9 cellular contexts compared by ENCODE assay signal in the genomic region with DNA sequence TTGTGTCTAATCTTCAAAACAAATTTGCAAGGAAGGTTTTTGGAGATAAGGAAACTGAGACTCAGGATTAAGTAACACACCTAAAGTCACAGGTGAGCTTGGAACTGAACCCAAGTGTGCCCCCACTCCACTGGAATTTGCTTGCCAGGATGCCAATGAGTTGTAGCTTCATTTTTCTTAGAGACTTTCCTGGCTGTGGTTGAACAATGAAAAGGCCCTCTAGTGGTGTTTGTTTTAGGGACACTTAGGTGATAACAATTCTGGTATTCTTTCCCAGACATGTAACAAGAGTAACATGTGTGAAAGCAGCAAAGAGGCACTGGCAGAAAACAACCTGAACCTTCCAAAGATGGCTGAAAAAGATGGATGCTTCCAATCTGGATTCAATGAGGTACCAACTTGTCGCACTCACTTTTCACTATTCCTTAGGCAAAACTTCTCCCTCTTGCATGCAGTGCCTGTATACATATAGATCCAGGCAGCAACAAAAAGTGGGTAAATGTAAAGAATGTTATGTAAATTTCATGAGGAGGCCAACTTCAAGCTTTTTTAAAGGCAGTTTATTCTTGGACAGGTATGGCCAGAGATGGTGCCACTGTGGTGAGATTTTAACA. TPM values are rescaled to one million over a fixed set of nuclear protein-coding genes. Genes with fewer than 3 reads are reported as not detected.
DNase-seq lines count a peak whose midpoint lies in the region; ATAC-seq, FAIRE-seq and TF ChIP-seq lines count a peak whose summit lies in the region.
"Had no signal": no experiment of that assay in that cellular context is flagged by ENCODE, and none has a peak within 500 bp of the region (broad histone marks: within the 10 kb centered on the region; RNA-seq: fewer than 3 reads in every experiment).

No MANE protein-coding gene starts in this region.

- TF ChIP-seq CTCF in omental fat pad (IDR thresholded peaks at IDR 0.05) = no peak

- ATAC-seq in GM21390 (IDR thresholded peaks at IDR 0.05; ENCODE audit: unreplicated experiment) (no peak), omental fat pad (ENCODE audit: low FRiP score) (no peak)

- peaks cover 49% of the 10 kb centered on the region for H3K4me1 ChIP-seq in GM23248 (ENCODE audit: insufficient read depth)

- H3K9me3 ChIP-seq in GM23248 (ENCODE audit: low read depth) = no peaks in the 10 kb centered on the region
- H3K9me3 ChIP-seq: neutrophil had no signal

- peak overlapping the region; percentile 94 for H3K27ac ChIP-seq in GM23248
- H3K27ac ChIP-seq: neutrophil had no signal

- H2AFZ ChIP-seq in GM23248 = 0 out of 2 replicates have a peak overlapping the region, but pooled peaks have one; percentile 26

- H3K79me2 ChIP-seq in GM23248 (ENCODE audit: insufficient read depth) = peaks cover 23% of the 10 kb centered on the region

- H3K4me2 ChIP-seq in GM23248 (ENCODE audit: unreplicated experiment) = peak overlapping the region; percentile 79

- FAIRE-seq in RCC 7860 (lab: Jason Lieb, UNC) (peak; percentile 84), urothelium cell line (lab: Jason Lieb, UNC) (no peak)

- DNase-seq in CD1c-positive myeloid dendritic cell (ENCODE audit: extremely low spot score) = peak; percentile 39
- peak; percentile 81 for DNase-seq in GM23248
- peak; percentile 79 for DNase-seq in RCC 7860 (ENCODE audit: low spot score)
- DNase-seq in glomerular visceral epithelial cell (ENCODE audit: extremely low spot score) = peak; percentile 73
- DNase-seq in urothelium cell line (ENCODE audit: low spot score) = peak; percentile 57
- no peak for DNase-seq in omental fat pad (ENCODE audit: low spot score)
- no peak for DNase-seq in T-helper 9 cell

- 92 to 100% methylated on average over 1 of the region's 1 CpG for WGBS in GM23248 (ENCODE audit: low coverage in 1 of 2, low lambda C conversion rate in 2 of 2, missing lambda C conversion rate in 2 of 2), 2 experiments

- peak overlapping the region; percentile 89 for H3K9ac ChIP-seq in GM23248

- H3K27me3 ChIP-seq in GM23248 (replicated peaks; ENCODE audit: insufficient read depth) = no peaks in the 10 kb centered on the region

- H3K36me3 ChIP-seq in GM23248 (ENCODE audit: low read depth) = peaks cover 22% of the 10 kb centered on the region; the same call in 1 of the 2 replicates
- H3K36me3 ChIP-seq: neutrophil had no signal

- H3F3A ChIP-seq in GM23248 (ENCODE audit: insufficient read depth) = peaks cover 62% of the 10 kb centered on the region

- H4K20me1 ChIP-seq in GM23248 (ENCODE audit: insufficient read depth) = no peaks in the 10 kb centered on the region

- H3K9me2 ChIP-seq in GM23248 (ENCODE audit: insufficient read depth) = no peaks in the 10 kb centered on the region

- H3K4me3 ChIP-seq in GM23248 = peak overlapping the region; percentile 78

- in situ Hi-C loops in GM23248 (cut with MboI) = loop anchor here (5.0 to 10.0 kb wide), 2 partner anchors 156 to 326 kb away; no protein-coding TSS in a partner anchor

RNA-seq across cellular contexts. Expression of gene IL6, which starts 1.5 kb away (rescaled TPM):
- 15.3 and 18.7 TPM in 2 replicates for total RNA-seq in GM23248 (2014; rRNA removed; shearing (Covaris generic))
- polyA plus RNA-seq in GM23248 (2016; fragmentation: Nextera tagmentation; extraction: Ambion mirVana) = 29.0 and 30.6 TPM in 2 replicates
- 100 to 1,000 TPM in 2 of 4 donors, 10 to 100 TPM in 2; 17.7 to 381 (median 111) TPM for total RNA-seq in omental fat pad

Comparison
In these comparisons a context has a peak if more than half of its experiments do, and no peak if none do; other contexts are left out.
1. DNase-seq: peak in CD1c-positive myeloid dendritic cell (single experiment), GM23248 (single experiment), RCC 7860 (single experiment), glomerular visceral epithelial cell (single experiment) and urothelium cell line (single experiment); none in omental fat pad (single experiment) and T-helper 9 cell (single experiment).